In the genomic region with DNA sequence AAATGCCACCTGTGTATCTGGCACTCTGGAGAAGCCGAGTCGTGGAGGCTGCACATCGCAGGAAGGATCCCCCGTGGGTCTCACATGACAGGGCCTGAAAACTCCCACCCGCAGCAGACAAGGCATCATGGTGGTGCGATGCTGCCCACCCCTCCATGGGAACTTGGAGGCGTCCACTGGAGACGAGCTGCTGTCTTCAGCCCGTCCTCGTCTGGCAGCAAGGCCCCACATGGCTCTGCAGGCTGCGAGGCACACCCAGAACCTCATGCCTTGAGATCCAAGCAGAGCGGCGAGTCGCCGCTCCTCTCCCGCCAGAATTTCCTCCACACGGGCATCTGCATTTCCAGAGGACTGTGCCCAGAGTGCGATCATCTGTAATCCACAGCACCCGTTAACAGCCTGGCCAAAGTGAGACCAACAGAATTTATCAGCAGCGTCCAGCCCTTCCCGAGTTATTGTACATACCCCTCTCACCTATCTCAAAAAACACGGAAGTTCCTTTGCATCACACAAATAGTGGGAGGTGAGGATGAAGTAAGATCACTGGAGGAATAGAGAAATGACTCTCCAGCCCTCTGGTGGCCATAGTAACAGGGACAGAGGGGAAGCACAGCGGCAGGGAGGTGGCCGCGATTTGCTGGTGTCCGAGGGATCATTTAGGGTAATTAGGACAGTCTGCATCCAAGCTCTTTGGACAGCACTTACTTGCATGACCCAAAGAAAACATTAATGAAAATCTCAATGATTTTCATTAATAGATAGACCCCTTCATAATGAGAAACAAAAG, we compare ENCODE assay signal across 1 cellular context.
TF ChIP-seq lines count a peak whose summit lies in the region.

No MANE protein-coding gene starts in this region.

TF ChIP-seq in WTC11, 78 proteins besides CTCF, POLR2A, EP300 and RAD21 (continued from another document):
- TF ChIP-seq, protein P1, sequence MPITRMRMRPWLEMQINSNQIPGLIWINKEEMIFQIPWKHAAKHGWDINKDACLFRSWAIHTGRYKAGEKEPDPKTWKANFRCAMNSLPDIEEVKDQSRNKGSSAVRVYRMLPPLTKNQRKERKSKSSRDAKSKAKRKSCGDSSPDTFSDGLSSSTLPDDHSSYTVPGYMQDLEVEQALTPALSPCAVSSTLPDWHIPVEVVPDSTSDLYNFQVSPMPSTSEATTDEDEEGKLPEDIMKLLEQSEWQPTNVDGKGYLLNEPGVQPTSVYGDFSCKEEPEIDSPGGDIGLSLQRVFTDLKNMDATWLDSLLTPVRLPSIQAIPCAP (CRISPR knock-in tag; IDR thresholded peaks at IDR 0.05) = no peak
- TF ChIP-seq GABPB1 (CRISPR knock-in tag; IDR thresholded peaks at IDR 0.05) = no peak
- no peak for TF ChIP-seq ATF1 (CRISPR knock-in tag; IDR thresholded peaks at IDR 0.05)
- TF ChIP-seq GTF2I (CRISPR knock-in tag; conservative IDR thresholded peaks at IDR 0.05) = no peak
- no peak for TF ChIP-seq SMAD3 (CRISPR knock-in tag; IDR thresholded peaks at IDR 0.05; ENCODE audit: borderline replicate concordance)
- no peak for TF ChIP-seq ZNF121 (CRISPR knock-in tag; IDR thresholded peaks at IDR 0.05)
- TF ChIP-seq, protein P2, sequence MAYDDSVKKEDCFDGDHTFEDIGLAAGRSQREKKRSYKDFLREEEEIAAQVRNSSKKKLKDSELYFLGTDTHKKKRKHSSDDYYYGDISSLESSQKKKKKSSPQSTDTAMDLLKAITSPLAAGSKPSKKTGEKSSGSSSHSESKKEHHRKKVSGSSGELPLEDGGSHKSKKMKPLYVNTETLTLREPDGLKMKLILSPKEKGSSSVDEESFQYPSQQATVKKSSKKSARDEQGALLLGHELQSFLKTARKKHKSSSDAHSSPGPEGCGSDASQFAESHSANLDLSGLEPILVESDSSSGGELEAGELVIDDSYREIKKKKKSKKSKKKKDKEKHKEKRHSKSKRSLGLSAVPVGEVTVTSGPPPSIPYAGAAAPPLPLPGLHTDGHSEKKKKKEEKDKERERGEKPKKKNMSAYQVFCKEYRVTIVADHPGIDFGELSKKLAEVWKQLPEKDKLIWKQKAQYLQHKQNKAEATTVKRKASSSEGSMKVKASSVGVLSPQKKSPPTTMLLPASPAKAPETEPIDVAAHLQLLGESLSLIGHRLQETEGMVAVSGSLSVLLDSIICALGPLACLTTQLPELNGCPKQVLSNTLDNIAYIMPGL (CRISPR knock-in tag; IDR thresholded peaks at IDR 0.05) = no peak
- TF ChIP-seq ZNF219 (CRISPR knock-in tag; IDR thresholded peaks at IDR 0.05; ENCODE audit: borderline replicate concordance) = no peak
- TF ChIP-seq, protein P3, sequence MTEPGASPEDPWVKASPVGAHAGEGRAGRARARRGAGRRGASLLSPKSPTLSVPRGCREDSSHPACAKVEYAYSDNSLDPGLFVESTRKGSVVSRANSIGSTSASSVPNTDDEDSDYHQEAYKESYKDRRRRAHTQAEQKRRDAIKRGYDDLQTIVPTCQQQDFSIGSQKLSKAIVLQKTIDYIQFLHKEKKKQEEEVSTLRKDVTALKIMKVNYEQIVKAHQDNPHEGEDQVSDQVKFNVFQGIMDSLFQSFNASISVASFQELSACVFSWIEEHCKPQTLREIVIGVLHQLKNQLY (CRISPR knock-in tag; IDR thresholded peaks at IDR 0.05) = no peak
